ENCODE assay signal across 1 cellular context in genomic region chr17:43416998-43417891, GRCh38.
TF ChIP-seq lines count a peak whose summit lies in the region.

No MANE protein-coding gene starts in this region.

TF ChIP-seq in IMR-90, 13 proteins besides CTCF, POLR2A, EP300 and RAD21 (continued from another document):
- no peak for TF ChIP-seq ELK1 (IDR thresholded peaks at IDR 0.05; ENCODE audit: borderline replicate concordance, low read depth, low read length)
- TF ChIP-seq MXI1 (IDR thresholded peaks at IDR 0.05; ENCODE audit: borderline replicate concordance, low read depth, low read length): no peak
- TF ChIP-seq USF2 (IDR thresholded peaks at IDR 0.05; ENCODE audit: low read depth, low read length): no peak
- no peak for TF ChIP-seq MAFK (IDR thresholded peaks at IDR 0.05; ENCODE audit: low read depth, low read length)
